In genomic region chr12:2268478-2269286, GRCh38 we compare ENCODE assay signal across 12 cellular contexts.
DNase-seq lines count a peak whose midpoint lies in the region; ATAC-seq and TF ChIP-seq lines count a peak whose summit lies in the region.
"Had no signal": no experiment of that assay in that cellular context is flagged by ENCODE, and none has a peak within 500 bp of the region (broad histone marks: within the 10 kb centered on the region; RNA-seq: fewer than 3 reads in every experiment).

No MANE protein-coding gene starts in this region.

- CTCF ChIA-PET in RWPE1 (lab: Yijun Ruan, JAX): no interaction called here

- POLR2A ChIA-PET in RWPE1 (lab: Yijun Ruan, JAX; ENCODE audit: low non-redundant PET): no interaction called here

- peak; percentile 34 for ATAC-seq in esophagus mucosa
- peak; percentile 76 for ATAC-seq in omental fat pad (ENCODE audit: low FRiP score)
- ATAC-seq in GM19328 (IDR thresholded peaks at IDR 0.05; ENCODE audit: unreplicated experiment): no peak
- ATAC-seq in HG02642 (IDR thresholded peaks at IDR 0.05; ENCODE audit: poor library complexity, unreplicated experiment): no peak
- ATAC-seq: activated T-cell treated with anti-CD3 and anti-CD28 coated beads, Interleukin-2, amount 50 U/mL, for 4 hours; CD8-positive, alpha-beta T cell had no signal

- peak overlapping the region; percentile 74 for H3K27ac ChIP-seq in RWPE1

- peak; percentile 78 for DNase-seq in AG09319 (ENCODE audit: extremely low read depth, low read depth)
- DNase-seq in RWPE1 (ENCODE audit: low spot score): peak; percentile 57
- no peak for DNase-seq in omental fat pad (ENCODE audit: low spot score)
- no peak for DNase-seq in NCI-H2227 (lab: John Stamatoyannopoulos, UW; ENCODE audit: unreplicated experiment)
- DNase-seq in HuH-7 (ENCODE audit: low spot score): no peak
- DNase-seq: activated T-cell treated with anti-CD3 and anti-CD28 coated beads, Interleukin-2, amount 50 U/mL, for 4 hours; CD8-positive, alpha-beta T cell; NCI-H2227 treated with DMSO at 0.1 percent for 48 hours; T-helper 2 cell had no signal

- TF ChIP-seq CTCF in AG09319 (IDR thresholded peaks at IDR 0.05; ENCODE audit: low read depth, low read length) (no peak), RWPE1 (conservative IDR thresholded peaks at IDR 0.05; ENCODE audit: low read depth) (no peak), omental fat pad (IDR thresholded peaks at IDR 0.05) (no peak)

Comparison
In these comparisons a context has a peak if more than half of its experiments do, and no peak if none do; other contexts are left out.
1. DNase-seq: peak in AG09319 (single experiment) and RWPE1 (single experiment); none in omental fat pad (single experiment), NCI-H2227 (single experiment) and HuH-7 (single experiment).
2. ATAC-seq: peak in esophagus mucosa (single experiment) and omental fat pad (single experiment); none in GM19328 (single experiment) and HG02642 (single experiment).